Comparison of ENCODE assay signal across 27 cellular contexts in the genomic region with DNA sequence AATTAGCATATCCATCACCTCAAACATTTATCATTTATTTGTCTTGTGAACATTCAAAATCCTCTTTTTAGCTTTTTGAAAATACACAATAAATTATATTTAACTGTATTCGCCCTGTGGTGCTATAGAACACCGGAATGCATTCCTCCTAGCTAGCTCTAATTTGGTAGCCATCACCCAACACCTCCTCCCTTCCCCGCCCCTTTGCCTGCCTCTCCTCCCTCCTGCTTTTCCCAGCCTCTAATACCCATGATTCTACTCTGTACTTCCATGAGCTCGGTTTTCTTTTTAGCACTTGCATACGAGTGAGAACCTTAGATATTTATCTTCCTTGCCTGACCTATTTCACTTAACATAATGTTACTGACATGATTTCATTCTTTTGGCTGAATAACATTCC.
"Had no signal": no experiment of that assay in that cellular context is flagged by ENCODE, and none has a peak within 500 bp of the region (broad histone marks: within the 10 kb centered on the region; RNA-seq: fewer than 3 reads in every experiment).

No MANE protein-coding gene starts in this region.

- DNase-seq: activated B cell treated with CpG ODN at 0.5 μM for 24 hours; activated CD4-positive, alpha-beta memory T cell treated with anti-CD3 and anti-CD28 coated beads for 36 hours; activated CD4-positive, alpha-beta T cell treated with anti-CD3 and anti-CD28 coated beads for 4 hours; activated CD4-positive, alpha-beta T cell treated with anti-CD3 and anti-CD28 coated beads, Interleukin-2, amount 50 U/mL, for 1 hour; activated CD4-positive, CD25-positive, alpha-beta regulatory T cell treated with anti-CD3 and anti-CD28 coated beads, Interleukin-2, amount 50 U/mL, for 72 hours; activated CD8-positive, alpha-beta memory T cell treated with anti-CD3 and anti-CD28 coated beads, Interleukin-2, amount 50 U/mL, for 4 hours; activated effector memory CD4-positive, alpha-beta T cell treated with Interleukin-2 at 50 U/mL for 16 hours; activated naive CD4-positive, alpha-beta T cell; activated naive CD8-positive, alpha-beta T cell treated with anti-CD3 and anti-CD28 coated beads, Interleukin-2, amount 10 ng/mL, durations not matched to agents 7 days and 5 days; activated T-cell treated with anti-CD3 and anti-CD28 coated beads for 4 hours; activated T-cell treated with anti-CD3 and anti-CD28 coated beads, Interleukin-2, amount 50 U/mL, for 4 hours; amygdala; Karpas-422; KBM-7; NCI-H1048; NCI-H1105 treated with DMSO at 0.1 percent for 48 hours; NCI-H1436; NCI-H1694; NCI-H1930; NCI-H2081 treated with DMSO at 0.1 percent for 48 hours; NCI-H226; NCI-H446 treated with DMSO at 0.1 percent for 48 hours; NCI-H524 treated with DMSO at 0.1 percent for 48 hours; SK-N-SH had no signal

- H3K4me3 ChIP-seq: ascending aorta, cardiac muscle cell had no signal

- H3K9me3 ChIP-seq: ascending aorta, SK-N-SH had no signal

- ATAC-seq: activated T-cell treated with anti-CD3 and anti-CD28 coated beads, Interleukin-2, amount 50 U/mL, for 4 hours; Panc1 had no signal

- H3K27me3 ChIP-seq: ascending aorta, cardiac muscle cell had no signal

- H3K27ac ChIP-seq: ascending aorta, cardiac muscle cell had no signal

- H3K4me1 ChIP-seq: ascending aorta had no signal
